Comparison of ENCODE assay signal across 15 cellular contexts in the genomic region with DNA sequence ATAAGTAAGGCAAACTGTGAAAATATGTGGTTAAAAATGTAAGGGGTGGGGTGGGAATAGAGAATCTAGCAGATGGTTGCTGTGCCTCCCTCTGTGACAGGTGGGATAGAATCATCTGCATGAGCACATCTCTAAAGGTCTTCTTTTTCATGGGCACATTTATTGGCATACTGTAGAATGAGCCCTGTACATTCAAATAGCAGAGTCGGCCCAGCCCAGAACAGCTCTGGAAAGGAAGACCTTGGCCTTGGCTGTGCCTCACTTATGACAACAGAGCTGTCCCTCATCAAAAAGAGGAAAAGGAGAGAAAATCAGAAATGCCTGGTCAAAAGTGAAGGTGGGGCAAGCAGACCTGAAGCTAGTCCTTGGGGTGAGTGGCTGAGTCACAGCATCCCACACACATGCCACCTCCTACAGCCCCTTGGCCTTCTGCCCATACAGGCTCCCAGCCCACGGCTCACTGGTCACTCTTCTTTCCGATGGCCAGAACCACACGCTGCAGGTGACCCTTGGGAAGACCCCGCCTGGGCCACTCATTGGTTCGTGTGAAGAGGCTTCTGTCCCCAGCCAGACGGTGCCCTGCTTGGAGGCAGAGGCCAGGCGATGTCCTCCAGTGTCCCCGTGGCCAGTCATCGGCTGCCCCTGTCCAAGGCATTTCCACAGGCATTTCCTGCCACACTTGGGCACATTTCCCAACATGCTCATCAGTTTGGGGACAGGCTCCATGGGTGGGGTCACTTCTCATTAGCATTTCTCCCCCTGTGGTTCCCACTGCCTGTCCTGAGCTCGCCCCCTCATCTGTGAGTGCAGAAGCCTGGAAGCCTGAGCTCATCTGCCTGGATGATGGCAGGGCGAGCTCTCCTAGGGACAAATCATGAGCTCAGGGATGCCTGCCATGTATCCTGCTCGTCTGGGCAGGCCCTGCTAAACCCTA.
DNase-seq lines count a peak whose midpoint lies in the region; ATAC-seq and TF ChIP-seq lines count a peak whose summit lies in the region.
"Had no signal": no experiment of that assay in that cellular context is flagged by ENCODE, and none has a peak within 500 bp of the region (broad histone marks: within the 10 kb centered on the region; RNA-seq: fewer than 3 reads in every experiment).

No MANE protein-coding gene starts in this region.

- 27 to 83% (median 65%) methylated on average over 2 to 13 of the region's 13 CpGs for WGBS in adrenal gland, 4 donors
- 79 to 89% (median 86%) methylated on average over 10 to 13 of the region's 13 CpGs for WGBS in heart left ventricle, 4 donors

- ATAC-seq in heart left ventricle, result peak in 3 of 4 donors; percentile 2 to 15 (median 9)

- intact Hi-C loops in adrenal gland (cut with DNase I), result no loop called here
- intact Hi-C loops in heart left ventricle (cut with DNase I), result loop anchor here in 6 of 10 donors (2.0 to 5.0 kb wide), 2 partner anchors 75 kb away; no protein-coding TSS in a partner anchor
- intact Hi-C loops in tibial artery (cut with DNase I; ENCODE audit: low total_unique reads), result no loop called here

- H3K4me1 ChIP-seq in adrenal gland (replicated peaks in 1 of 2) (peaks cover 15 to 27% of the 10 kb centered on the region in 2 donors), heart left ventricle (peaks cover 0 to 33% (median 11%) of the 10 kb centered on the region in 12 donors), tibial artery (peaks cover 0 to 66% (median 28%) of the 10 kb centered on the region in 4 donors)

- TF ChIP-seq CTCF in adrenal gland (IDR thresholded peaks at IDR 0.05), result no peak
- no peak for TF ChIP-seq CTCF in heart left ventricle (IDR thresholded peaks at IDR 0.05)
- no peak for TF ChIP-seq CTCF in tibial artery (IDR thresholded peaks at IDR 0.05)

- H3K27me3 ChIP-seq in adrenal gland (no peaks in the 10 kb centered on the region), heart left ventricle (no peaks in the 10 kb centered on the region), tibial artery (no peaks in the 10 kb centered on the region)

- DNase-seq in NCI-H2171 treated with DMSO at 0.1 percent for 48 hours (lab: John Stamatoyannopoulos, UW), result peak; percentile 63
- DNase-seq in NCI-H2171 (lab: John Stamatoyannopoulos, UW), result no peak
- DNase-seq in adrenal gland, result peak; percentile 48 to 77 (median 69)
- DNase-seq in heart left ventricle, result no peak
- peak in 1 of 2 donors; percentile 68 for DNase-seq in tibial artery
- no peak for DNase-seq in NCI-H2029 treated with DMSO at 0.1 percent for 48 hours (lab: John Stamatoyannopoulos, UW)
- DNase-seq in NCI-H524 (lab: John Stamatoyannopoulos, UW), result no peak
- DNase-seq in NCI-H2227 treated with DMSO at 0.1 percent for 48 hours (lab: John Stamatoyannopoulos, UW), result no peak
- DNase-seq: 8988T; amniotic stem cell; effector CD4-positive, alpha-beta T cell; H7; NCI-H2107; NK-92 treated with Interleukin-12 subunit alpha and Interleukin-12 subunit beta, amount 100 ng/mL, for 24 hours had no signal

- H3K36me3 ChIP-seq in adrenal gland (replicated peaks in 1 of 2) (no peaks in the 10 kb centered on the region), heart left ventricle (no peaks in the 10 kb centered on the region), tibial artery (no peaks in the 10 kb centered on the region)

- H3K27ac ChIP-seq in adrenal gland (peak overlapping the region in 1 of 5 donors; percentile 74), heart left ventricle (peak overlapping the region in 2 of 12 donors; percentile 42 to 49), tibial artery (peak overlapping the region; percentile 29 to 35)
- H3K27ac ChIP-seq: SK-N-MC had no signal

- H3K9me3 ChIP-seq in adrenal gland (replicated peaks in 1 of 3) (no peaks in the 10 kb centered on the region), heart left ventricle (no peaks in the 10 kb centered on the region), tibial artery (no peaks in the 10 kb centered on the region)

- H3K4me3 ChIP-seq in adrenal gland (no peak overlapping the region), heart left ventricle (no peak overlapping the region), tibial artery (no peak overlapping the region)
- H3K4me3 ChIP-seq: SK-N-MC had no signal

- TF ChIP-seq POLR2A in adrenal gland (IDR thresholded peaks at IDR 0.05) (no peak), heart left ventricle (IDR thresholded peaks at IDR 0.05) (no peak)

Comparison
In these comparisons a context has a peak if more than half of its experiments do, and no peak if none do; other contexts are left out.
1. DNase-seq: peak in NCI-H2171 treated with DMSO at 0.1 percent for 48 hours (single experiment) and adrenal gland (7 of 7); none in NCI-H2171 (single experiment), heart left ventricle (0 of 5), NCI-H2029 treated with DMSO at 0.1 percent for 48 hours (single experiment), NCI-H524 (0 of 2) and NCI-H2227 treated with DMSO at 0.1 percent for 48 hours (single experiment).
2. intact Hi-C loops: an anchor here in heart left ventricle (2.0 to 5.0 kb wide); none called in adrenal gland and tibial artery.